Comparison of ENCODE assay signal across 2 cellular contexts in genomic region chr19:16529466-16530144, GRCh38.
TF ChIP-seq lines count a peak whose summit lies in the region.

No MANE protein-coding gene starts in this region.

TF ChIP-seq in HEK293, 187 proteins besides CTCF, POLR2A, EP300 and RAD21:
- TF ChIP-seq ZFHX2 (tag by site-specific recombination; conservative IDR thresholded peaks at IDR 0.05) (peak; percentile 40), ZXDB (tag by site-specific recombination; IDR thresholded peaks at IDR 0.05) (no peak), ZBTB26 (tag by site-specific recombination; optimal IDR thresholded peaks at IDR 0.05) (peak; percentile 11), EGR2 (tag by site-specific recombination; IDR thresholded peaks at IDR 0.05; ENCODE audit: low read depth) (peak; percentile 38; the same call in 1 of the 2 replicates)

TF ChIP-seq in K562, 482 proteins besides CTCF, POLR2A, EP300 and RAD21:
- TF ChIP-seq ZBTB12 (CRISPR knock-in tag; IDR thresholded peaks at IDR 0.05), result no peak
- TF ChIP-seq ZNF23 (CRISPR knock-in tag; IDR thresholded peaks at IDR 0.05), result no peak
- peak; percentile 55 for TF ChIP-seq POLR2G (IDR thresholded peaks at IDR 0.05; ENCODE audit: low read depth, low read length)
- TF ChIP-seq SRSF3 (IDR thresholded peaks at IDR 0.05; ENCODE audit: insufficient read depth, low read length), result no peak
- no peak for TF ChIP-seq PTBP1 (IDR thresholded peaks at IDR 0.05; ENCODE audit: low read depth, low read length)
- TF ChIP-seq AFF4 (CRISPR knock-in tag; IDR thresholded peaks at IDR 0.05), result no peak
TF ChIP-seq in K562: peak in this region for 1.
